In genomic region chr19:47035127-47035494, GRCh38 we compare ENCODE assay signal across 8 cellular contexts. TPM values are rescaled to one million over a fixed set of nuclear protein-coding genes. Genes with fewer than 3 reads are reported as not detected.
A peak's percentile ranks its signal among the peaks of the same experiment; 100 is the strongest.
DNase-seq lines count a peak whose midpoint lies in the region; ATAC-seq and TF ChIP-seq lines count a peak whose summit lies in the region.

No MANE protein-coding gene starts in this region.

- peak overlapping the region; percentile 91 for H3K27ac Mint-ChIP-seq in progenitor cell of endocrine pancreas

- peak overlapping the region; percentile 81 for H3K4me3 Mint-ChIP-seq in progenitor cell of endocrine pancreas (ENCODE audit: low read depth)

- peak overlapping the region; percentile 17 for H3K9ac ChIP-seq in endocrine pancreas (ENCODE audit: control insufficient read depth, insufficient read depth, low read length)

- intact Hi-C loops in ascending aorta (cut with DNase I) = no loop called here

- H3K27me3 ChIP-seq in RWPE2 (ENCODE audit: insufficient read depth, poor library complexity, severe bottlenecking) (no peaks in the 10 kb centered on the region), endocrine pancreas (ENCODE audit: control insufficient read depth, insufficient read depth, low read length) (no peaks in the 10 kb centered on the region), ascending aorta (peaks cover 7% of the 10 kb centered on the region)

- no peaks in the 10 kb centered on the region for H3K9me3 Mint-ChIP-seq in progenitor cell of endocrine pancreas (ENCODE audit: low read depth)

- H3K36me3 ChIP-seq in RWPE2 (ENCODE audit: low read depth) = no peaks in the 10 kb centered on the region
- H3K36me3 ChIP-seq in endocrine pancreas (ENCODE audit: control insufficient read depth, insufficient read depth, low read length) = no peaks in the 10 kb centered on the region
- H3K36me3 ChIP-seq in ascending aorta = no peaks in the 10 kb centered on the region

- TF ChIP-seq CTCF in 22Rv1 (IDR thresholded peaks at IDR 0.05) (no peak), GM12875 (IDR thresholded peaks at IDR 0.05; ENCODE audit: borderline replicate concordance, insufficient read depth, low read depth, low read length) (no peak), RWPE2 (IDR thresholded peaks at IDR 0.05; ENCODE audit: poor library complexity, severe bottlenecking) (no peak), progenitor cell of endocrine pancreas (IDR thresholded peaks at IDR 0.05; ENCODE audit: unreplicated experiment) (no peak), ascending aorta (IDR thresholded peaks at IDR 0.05) (no peak)

- H3K27ac ChIP-seq in 22Rv1 = peak overlapping the region; percentile 67
- peak overlapping the region; percentile 64 for H3K27ac ChIP-seq in RWPE2 (ENCODE audit: poor library complexity, severe bottlenecking)
- H3K27ac ChIP-seq in ascending aorta = no peak overlapping the region

- H3K4me3 ChIP-seq in GM12875 (ENCODE audit: low read depth, low read length) (peak overlapping the region; percentile 36), RWPE2 (ENCODE audit: severe bottlenecking) (peak overlapping the region; percentile 27), endocrine pancreas (ENCODE audit: control insufficient read depth, insufficient read depth, low read length) (peak overlapping the region; percentile 50), ascending aorta (peak overlapping the region in 1 of 2 donors; percentile 72)

- peaks cover 6% of the 10 kb centered on the region for H3K4me1 ChIP-seq in RWPE2 (ENCODE audit: insufficient read depth, poor library complexity, severe bottlenecking)
- no peaks in the 10 kb centered on the region for H3K4me1 ChIP-seq in endocrine pancreas (ENCODE audit: control insufficient read depth, insufficient read depth, low read length)
- H3K4me1 ChIP-seq in ascending aorta = peaks cover 4 to 11% of the 10 kb centered on the region in 2 donors

- H3K9me3 ChIP-seq in RWPE2 (ENCODE audit: severe bottlenecking) = no peaks in the 10 kb centered on the region
- H3K9me3 ChIP-seq in endocrine pancreas (ENCODE audit: control insufficient read depth, low read length) = no peaks in the 10 kb centered on the region
- no peaks in the 10 kb centered on the region for H3K9me3 ChIP-seq in ascending aorta

- no peak for ATAC-seq in RWPE2 (ENCODE audit: low read depth)

- peaks cover 11% of the 10 kb centered on the region for H3K27me3 Mint-ChIP-seq in progenitor cell of endocrine pancreas

- DNase-seq in RWPE2 (ENCODE audit: low spot score) (no peak), progenitor cell of endocrine pancreas (ENCODE audit: low spot score, unreplicated experiment) (no peak), cerebellum (ENCODE audit: low spot score) (no peak), ascending aorta (ENCODE audit: low spot score in 2 of 2) (no peak), NOMO-1 (lab: John Stamatoyannopoulos, UW; ENCODE audit: unreplicated experiment in 2 of 2) (no peak)

- H3K4me1 Mint-ChIP-seq in progenitor cell of endocrine pancreas (ENCODE audit: low read depth) = peaks cover 14% of the 10 kb centered on the region

- no peaks in the 10 kb centered on the region for H3K36me3 Mint-ChIP-seq in progenitor cell of endocrine pancreas (ENCODE audit: insufficient read depth)

RNA-seq across cellular contexts. Expression of gene TMEM160, which starts 13.3 kb away (rescaled TPM):
- 33.6 and 35.4 TPM in 2 replicates for total RNA-seq in progenitor cell of endocrine pancreas
- 12.2 TPM for total RNA-seq in cerebellum
- 64.5 TPM for total RNA-seq in ascending aorta

RNA-seq across cellular contexts. Expression of gene NPAS1, which starts 15.5 kb away (rescaled TPM):
- total RNA-seq in progenitor cell of endocrine pancreas = 2.2 and 2.4 TPM in 2 replicates
- 0.36 TPM for total RNA-seq in cerebellum
- not detected for total RNA-seq in ascending aorta

Comparison
In these comparisons a context has a peak if more than half of its experiments do, and no peak if none do; other contexts are left out.
1. H3K27ac ChIP-seq: peak in 22Rv1 (single experiment) and RWPE2 (single experiment); none in ascending aorta (0 of 2).